Comparison of ENCODE assay signal across 8 cellular contexts in genomic region chr7:47669178-47669878, GRCh38.
A peak's percentile ranks its signal among the peaks of the same experiment; 100 is the strongest.
DNase-seq lines count a peak whose midpoint lies in the region; ATAC-seq and TF ChIP-seq lines count a peak whose summit lies in the region.

No MANE protein-coding gene starts in this region.

- no peaks in the 10 kb centered on the region for H3K36me3 Mint-ChIP-seq in CD14-positive monocyte

- TF ChIP-seq CTCF in CD14-positive monocyte (IDR thresholded peaks at IDR 0.05) (no peak), foreskin keratinocyte (conservative IDR thresholded peaks at IDR 0.05) (peak; percentile 27), retinal pigment epithelial cell (conservative IDR thresholded peaks at IDR 0.05; ENCODE audit: low read depth, low read length) (peak; percentile 9)

- peak overlapping the region; percentile 64 to 83 for H3K4me3 Mint-ChIP-seq in CD14-positive monocyte

- ATAC-seq in GM19395 (IDR thresholded peaks at IDR 0.05; ENCODE audit: unreplicated experiment) (peak; percentile 85), HG03354 (IDR thresholded peaks at IDR 0.05; ENCODE audit: poor library complexity, severe bottlenecking, unreplicated experiment) (peak; percentile 70), foreskin keratinocyte (peak; percentile 99)

- H3K4me3 ChIP-seq in retinal pigment epithelial cell (ENCODE audit: low read length): no peak overlapping the region

- peak; percentile 93 for DNase-seq in CD14-positive monocyte (ENCODE audit: low spot score)
- DNase-seq in SHP77 treated with DMSO at 0.1 percent for 48 hours (lab: John Stamatoyannopoulos, UW): peak; percentile 30
- peak; percentile 46 to 80 for DNase-seq in foreskin keratinocyte
- DNase-seq in retinal pigment epithelial cell (ENCODE audit: low read depth): peak; percentile 96
- DNase-seq in activated effector memory CD4-positive, alpha-beta T cell treated with Interleukin-2 at 50 U/mL for 16 hours: no peak
- no peak for DNase-seq in DMS114 treated with DMSO at 0.1 percent for 48 hours (lab: John Stamatoyannopoulos, UW; ENCODE audit: unreplicated experiment)

- H3K27me3 ChIP-seq in foreskin keratinocyte: no peaks in the 10 kb centered on the region

- no peaks in the 10 kb centered on the region for H3K4me1 ChIP-seq in foreskin keratinocyte

- peak overlapping the region; percentile 96 to 100 (median 98) for H3K27ac Mint-ChIP-seq in CD14-positive monocyte

- H3K9me3 Mint-ChIP-seq in CD14-positive monocyte: no peaks in the 10 kb centered on the region

- H3K27me3 Mint-ChIP-seq in CD14-positive monocyte (ENCODE audit: low read depth in 3 of 3): peaks cover 0 to 1% (median 0%) of the 10 kb centered on the region in 3 donors

- intact Hi-C loops in CD14-positive monocyte (cut with micrococcal nuclease): loop anchor here (2.0 to 10.0 kb wide), 3 partner anchors 95 to 195 kb away; no protein-coding TSS in a partner anchor

- H3K4me1 Mint-ChIP-seq in CD14-positive monocyte: peaks cover 32% of the 10 kb centered on the region

- no peak overlapping the region for H3K27ac ChIP-seq in foreskin keratinocyte

Comparison
In these comparisons a context has a peak if more than half of its experiments do, and no peak if none do; other contexts are left out.
1. DNase-seq: peak in CD14-positive monocyte (single experiment), SHP77 treated with DMSO at 0.1 percent for 48 hours (single experiment), foreskin keratinocyte (2 of 2) and retinal pigment epithelial cell (single experiment); none in activated effector memory CD4-positive, alpha-beta T cell treated with Interleukin-2 at 50 U/mL for 16 hours (single experiment) and DMS114 treated with DMSO at 0.1 percent for 48 hours (single experiment).
2. Peak in every context shown above with its lines, with median percentiles within 50 percentile points of each other: ATAC-seq.